Comparison of ENCODE assay signal across 1 cellular context in the genomic region with DNA sequence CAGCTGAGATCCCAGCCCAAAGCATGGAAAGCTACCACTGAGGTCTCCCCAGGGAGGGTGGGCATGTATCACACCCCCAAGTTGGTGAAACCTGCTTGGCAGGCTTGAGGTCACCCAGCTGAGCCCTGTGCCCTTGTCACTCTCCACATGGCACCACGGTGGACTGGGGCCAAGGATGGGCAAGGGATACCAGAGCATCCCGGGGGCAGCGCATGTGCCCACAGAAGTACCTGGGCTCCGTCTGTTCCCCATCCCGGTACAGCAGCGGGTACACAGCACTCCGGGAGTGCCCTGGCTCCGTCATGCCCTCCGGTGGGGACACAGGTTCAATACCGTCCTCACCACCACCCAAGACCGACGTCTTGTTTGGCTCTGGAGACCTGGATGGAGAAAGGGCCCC.
TF ChIP-seq lines count a peak whose summit lies in the region.

No MANE protein-coding gene starts in this region.

TF ChIP-seq in K562, 482 proteins besides CTCF, POLR2A, EP300 and RAD21:
- TF ChIP-seq POLR2G (IDR thresholded peaks at IDR 0.05; ENCODE audit: low read depth, low read length), result peak; percentile 37; the same call in 1 of the 2 replicates
- TF ChIP-seq POLR3G (IDR thresholded peaks at IDR 0.05; ENCODE audit: extremely low read depth, insufficient read length, insufficient replicate concordance), result no peak
- TF ChIP-seq TBL1XR1 (IDR thresholded peaks at IDR 0.05; ENCODE audit: low read length in 2 of 2), result no peak
- TF ChIP-seq TCF3 (CRISPR knock-in tag; IDR thresholded peaks at IDR 0.05), result no peak
